In genomic region chr6:91057689-91058088, GRCh38 we compare ENCODE assay signal across 27 cellular contexts.
"Had no signal": no experiment of that assay in that cellular context is flagged by ENCODE, and none has a peak within 500 bp of the region (broad histone marks: within the 10 kb centered on the region; RNA-seq: fewer than 3 reads in every experiment).

No MANE protein-coding gene starts in this region.

- H3K27me3 ChIP-seq: stomach, suprapubic skin, testis, thyroid gland, tibial artery, tibial nerve, transverse colon, upper lobe of left lung, upper lobe of right lung, uterus, vagina had no signal

- H3K27ac ChIP-seq: stomach, suprapubic skin, testis, thoracic aorta, thyroid gland, tibial artery, tibial nerve, transverse colon, upper lobe of left lung, upper lobe of right lung, uterus, vagina had no signal

- DNase-seq: stimulated activated CD4-positive, alpha-beta T cell treated with anti-CD3 and anti-CD28 coated beads, Interleukin-2, amount 100 ng/mL, for 48 hours; stimulated activated CD4-positive, alpha-beta T cell treated with anti-CD3 and anti-CD28 coated beads, Interleukin-4, amount 100 ng/mL, for 1 hour; stimulated activated CD4-positive, alpha-beta T cell treated with anti-CD3 and anti-CD28 coated beads, Interleukin-4, amount 100 ng/mL, for 24 hours; stimulated activated CD4-positive, alpha-beta T cell treated with anti-CD3 and anti-CD28 coated beads, Interleukin-4, amount 100 ng/mL, for 4 hours; stimulated activated CD8-positive, alpha-beta memory T cell treated with anti-CD3 and anti-CD28 coated beads, Interleukin-4, amount 100 ng/mL, for 48 hours; stimulated activated naive B cell treated with anti-CD40 and anti-IgM and Interleukin-4, amounts not matched to agents 10 μg/mL and 1 μg/mL and 100 μg/mL, for 72 hours; stimulated activated naive CD4-positive, alpha-beta T cell; stimulated activated naive CD4-positive, alpha-beta T cell treated with Interleukin-2 at 50 U/mL for 16 hours; stimulated activated naive CD8-positive, alpha-beta T cell treated with anti-CD3 and anti-CD28 coated beads, Interleukin-15, amount 100 ng/mL, for 72 hours; stimulated activated naive CD8-positive, alpha-beta T cell treated with anti-CD3 and anti-CD28 coated beads, Interleukin-15, Interleukin-2, amounts not matched to agents 100 U/mL and 50 U/mL, for 24 hours; stomach; substantia nigra; testis; thyroid gland; tibial artery; transverse colon; trophoblast cell; upper lobe of left lung; upper lobe of right lung; uterus had no signal

- H3K36me3 ChIP-seq: stomach, suprapubic skin, thoracic aorta, thyroid gland, tibial artery, tibial nerve, transverse colon, upper lobe of left lung, upper lobe of right lung, uterus, vagina had no signal

- ATAC-seq: stimulated activated effector memory CD8-positive, alpha-beta T cell treated with anti-CD3 and anti-CD28 coated beads, Interleukin-12 subunit alpha, Interleukin-12 subunit beta, amount 100 ng/mL, for 72 hours; stimulated activated memory B cell treated with anti-CD40 and anti-IgM and Interleukin-4, amounts not matched to agents 10 μg/mL and 1 μg/mL and 100 μg/mL, for 72 hours; stimulated activated naive B cell treated with anti-CD40 and anti-IgM and Interleukin-4, amounts not matched to agents 10 μg/mL and 1 μg/mL and 100 μg/mL, for 72 hours; stimulated activated naive CD8-positive, alpha-beta T cell treated with anti-CD3 and anti-CD28 coated beads, Interleukin-15, amount 100 ng/mL, for 72 hours; stimulated activated naive CD8-positive, alpha-beta T cell treated with anti-CD3 and anti-CD28 coated beads, Interleukin-15, Interleukin-2, amounts not matched to agents 100 U/mL and 50 U/mL, for 24 hours; upper lobe of right lung had no signal

- H3K4me1 ChIP-seq: stomach, suprapubic skin, testis, thyroid gland, tibial artery, tibial nerve, transverse colon, upper lobe of left lung, upper lobe of right lung, uterus, vagina had no signal

- H3K4me3 ChIP-seq: stomach, suprapubic skin, testis, thoracic aorta, thyroid gland, tibial artery, tibial nerve, transverse colon, upper lobe of left lung, upper lobe of right lung, uterus, vagina had no signal

- H3K9me3 ChIP-seq: testis, thoracic aorta, thyroid gland, transverse colon, uterus, vagina had no signal

- FAIRE-seq: urothelium cell line had no signal
